In the genomic region with DNA sequence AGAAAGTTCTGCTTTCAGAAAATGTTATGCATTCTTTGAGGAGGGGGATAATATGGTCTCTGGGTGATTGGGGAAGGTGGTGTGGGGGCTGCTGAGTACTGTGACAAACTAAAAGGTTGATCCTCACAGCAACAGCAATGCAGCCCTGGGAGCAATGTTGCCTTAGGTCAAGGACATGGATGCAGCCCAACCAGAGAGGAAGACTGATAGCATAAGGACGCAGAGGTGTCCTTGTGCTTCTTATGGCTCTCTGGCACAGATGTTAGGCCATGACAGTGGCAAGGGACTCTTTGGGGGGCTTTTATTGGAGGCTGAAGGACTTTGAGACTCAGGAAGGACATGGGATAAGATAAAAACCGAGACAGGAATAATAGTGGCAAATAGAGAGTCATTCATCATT, we compare ENCODE assay signal across 15 cellular contexts.
DNase-seq lines count a peak whose midpoint lies in the region; ATAC-seq and TF ChIP-seq lines count a peak whose summit lies in the region.
"Had no signal": no experiment of that assay in that cellular context is flagged by ENCODE, and none has a peak within 500 bp of the region (broad histone marks: within the 10 kb centered on the region; RNA-seq: fewer than 3 reads in every experiment).

No MANE protein-coding gene starts in this region.

- BruUV-seq in IMR-90 (replicated peaks; lab: Mats Ljungman, UMichigan): no TSS peak

- no peak overlapping the region for H2BK20ac ChIP-seq in IMR-90 (ENCODE audit: low read depth, low read length)

- H4K8ac ChIP-seq in IMR-90 (ENCODE audit: low read depth in 2 of 2, low read length in 2 of 2) (no peak overlapping the region), mesenchymal stem cell (ENCODE audit: low read length) (no peak overlapping the region)

- DNase-seq in heart left ventricle (peak in 1 of 5 donors; percentile 30), right cardiac atrium (no peak), IMR-90 (no peak), mesenchymal stem cell (no peak), DMS153 (lab: John Stamatoyannopoulos, UW) (no peak), Kasumi-1 (lab: John Stamatoyannopoulos, UW) (no peak), NCI-H1105 treated with DMSO at 0.1 percent for 48 hours (lab: John Stamatoyannopoulos, UW) (no peak)
- DNase-seq: Calu3; CD8-positive, alpha-beta T cell; DMS53; DND-41; EL; GM23248; HCEC 1CT had no signal

- H3K9me1 ChIP-seq in IMR-90 (ENCODE audit: insufficient read depth, low read length): no peaks in the 10 kb centered on the region

- peak; percentile 26 to 73 (median 64) for ATAC-seq in heart left ventricle
- ATAC-seq in right cardiac atrium: no peak
- ATAC-seq in IMR-90 (ENCODE audit: low read depth): no peak
- ATAC-seq: CD8-positive, alpha-beta T cell had no signal

- H3K56ac ChIP-seq in IMR-90 (ENCODE audit: extremely low read depth, insufficient read depth, low read length): no peak overlapping the region

- H3K14ac ChIP-seq in IMR-90 (replicated peaks; ENCODE audit: low read depth, low read length): no peak overlapping the region
- H3K14ac ChIP-seq in mesenchymal stem cell (ENCODE audit: low read length in 2 of 2): no peak overlapping the region

- H3K27me3 ChIP-seq in heart left ventricle (no peaks in the 10 kb centered on the region), right cardiac atrium (ENCODE audit: control insufficient read depth, insufficient read depth) (no peaks in the 10 kb centered on the region), IMR-90 (ENCODE audit: control insufficient read depth, insufficient read depth, low read length) (peaks cover 2% of the 10 kb centered on the region; the same call in 1 of the 2 replicates), mesenchymal stem cell (ENCODE audit: control insufficient read depth in 1 of 2, insufficient read depth in 1 of 2, low read length in 2 of 2) (no peaks in the 10 kb centered on the region)
- H3K27me3 ChIP-seq: BLaER1 treated with 17β-estradiol and CSF1 and Interleukin-3, amounts not matched to agents 10 nM and 100 nM had no signal

- H2AFZ ChIP-seq in IMR-90 (replicated peaks; ENCODE audit: low read length, poor library complexity): peak overlapping the region; percentile 8
- no peak overlapping the region for H2AFZ ChIP-seq in mesenchymal stem cell (ENCODE audit: low read depth, low read length)
- H2AFZ ChIP-seq: GM23248 had no signal

- H3K23ac ChIP-seq in IMR-90 (ENCODE audit: low read depth, low read length) (no peak overlapping the region), mesenchymal stem cell (ENCODE audit: low read length in 2 of 2) (no peak overlapping the region)

- H3K9ac ChIP-seq in IMR-90 (ENCODE audit: low read depth, low read length) (no peak overlapping the region), mesenchymal stem cell (ENCODE audit: low read length) (no peak overlapping the region)
- H3K9ac ChIP-seq: BLaER1 treated with 17β-estradiol and CSF1 and Interleukin-3, amounts not matched to agents 10 nM and 100 nM; GM23248 had no signal

- H2BK120ac ChIP-seq in IMR-90 (ENCODE audit: low read depth, low read length): no peak overlapping the region
- H2BK120ac ChIP-seq in mesenchymal stem cell (ENCODE audit: low read depth, low read length): no peak overlapping the region

- no peak overlapping the region for H3K27ac ChIP-seq in heart left ventricle
- H3K27ac ChIP-seq in right cardiac atrium (ENCODE audit: low read length): no peak overlapping the region
- no peak overlapping the region for H3K27ac ChIP-seq in IMR-90 (ENCODE audit: insufficient read depth, low read length)
- H3K27ac ChIP-seq in mesenchymal stem cell (ENCODE audit: low read length, poor library complexity, severe bottlenecking): no peak overlapping the region
- H3K27ac ChIP-seq: BLaER1 treated with 17β-estradiol and CSF1 and Interleukin-3, amounts not matched to agents 10 nM and 100 nM; GM23248 had no signal

- TF ChIP-seq RAD21 in IMR-90 (IDR thresholded peaks at IDR 0.05; ENCODE audit: low read length): no peak

- no peak overlapping the region for H4K5ac ChIP-seq in IMR-90 (ENCODE audit: low read depth, low read length)

- H2AK5ac ChIP-seq in IMR-90 (ENCODE audit: low read depth, low read length): no peak overlapping the region
- H2AK5ac ChIP-seq in mesenchymal stem cell (ENCODE audit: low read length, severe bottlenecking): no peak overlapping the region

- H3K9me3 ChIP-seq in heart left ventricle (peaks cover 0 to 2% (median 0%) of the 10 kb centered on the region in 12 donors), right cardiac atrium (ENCODE audit: control insufficient read depth, low read length) (no peaks in the 10 kb centered on the region), IMR-90 (ENCODE audit: control insufficient read depth, insufficient read depth, low read length) (no peaks in the 10 kb centered on the region), mesenchymal stem cell (ENCODE audit: control insufficient read depth, low read length) (no peaks in the 10 kb centered on the region)

- in situ Hi-C loops in IMR-90 (cut with MboI; ENCODE audit: low sequenced_read_pairs): no loop called here

- H3K4me3 ChIP-seq in heart left ventricle (no peak overlapping the region), right cardiac atrium (ENCODE audit: low read length) (no peak overlapping the region), IMR-90 (ENCODE audit: insufficient read depth, low read depth, low read length) (no peak overlapping the region), mesenchymal stem cell (ENCODE audit: insufficient read depth in 1 of 2, low read depth in 1 of 2, low read length in 2 of 2) (no peak overlapping the region)
- H3K4me3 ChIP-seq: BLaER1 treated with 17β-estradiol and CSF1 and Interleukin-3, amounts not matched to agents 10 nM and 100 nM; GM23248 had no signal

- no peak overlapping the region for H3K18ac ChIP-seq in IMR-90 (ENCODE audit: low read depth, low read length)
- H3K18ac ChIP-seq in mesenchymal stem cell (ENCODE audit: low read depth in 1 of 2, low read length in 2 of 2): no peak overlapping the region

- POLR2A ChIA-PET in IMR-90 (lab: Charles Lee; ENCODE audit: unreplicated experiment): no interaction called here

- H3K4ac ChIP-seq in IMR-90 (ENCODE audit: low read depth, low read length) (no peak overlapping the region), mesenchymal stem cell (ENCODE audit: low read depth in 1 of 2, low read length in 2 of 2) (no peak overlapping the region)

- WGBS in heart left ventricle, 4 donors: 47 to 56% (median 51%) methylated on average over 2 of the region's 2 CpGs
- WGBS in right cardiac atrium: 56% methylated on average over 2 of the region's 2 CpGs
- 86% methylated on average over 1 of the region's 2 CpGs; no CpG with 5 or more reads in 1 of the 2 experiments for WGBS in IMR-90 (ENCODE audit: extremely low coverage in 2 of 2, insufficient read length in 1 of 2), 2 experiments
- WGBS in mesenchymal stem cell: 83% methylated on average over 2 of the region's 2 CpGs

- H2BK12ac ChIP-seq in mesenchymal stem cell (ENCODE audit: low read length in 2 of 2): no peak overlapping the region

- dilution Hi-C loops in IMR-90 (cut with HindIII; ENCODE audit: low sequenced_read_pairs, unreplicated experiment): no loop called here

- H3K4me2 ChIP-seq in IMR-90 (ENCODE audit: low read depth, low read length) (no peak overlapping the region), mesenchymal stem cell (ENCODE audit: low read length, poor library complexity, severe bottlenecking) (no peak overlapping the region)
- H3K4me2 ChIP-seq: BLaER1 treated with 17β-estradiol and CSF1 and Interleukin-3, amounts not matched to agents 10 nM and 100 nM had no signal

- CTCF ChIA-PET in IMR-90 (lab: Yijun Ruan, JAX): no interaction called here

- no peak for TF ChIP-seq CTCF in heart left ventricle (IDR thresholded peaks at IDR 0.05)
- no peak for TF ChIP-seq CTCF in IMR-90 (conservative IDR thresholded peaks at IDR 0.05; ENCODE audit: low read depth, low read length)

- no peaks in the 10 kb centered on the region for H3K79me1 ChIP-seq in IMR-90 (ENCODE audit: low read depth in 1 of 2, low read length in 2 of 2)
- H3K79me1 ChIP-seq in mesenchymal stem cell (replicated peaks; ENCODE audit: low read length, poor library complexity, severe bottlenecking): no peaks in the 10 kb centered on the region

- peak overlapping the region; percentile 57 for H2AK9ac ChIP-seq in IMR-90 (replicated peaks; ENCODE audit: low read depth, low read length, poor library complexity)

- no peak for TF ChIP-seq POLR2A in heart left ventricle (IDR thresholded peaks at IDR 0.05)
- no peak for TF ChIP-seq POLR2A in IMR-90 (IDR thresholded peaks at IDR 0.05; ENCODE audit: low read depth, low read length)

- intact Hi-C loops in heart left ventricle (cut with DNase I) (loop anchor here in 1 of 10 donors (10.0 kb wide), 1 partner anchor 54 kb away; no protein-coding TSS in a partner anchor), right cardiac atrium (cut with DNase I) (no loop called here), IMR-90 (cut with micrococcal nuclease) (no loop called here)

- no peaks in the 10 kb centered on the region for H3K36me3 ChIP-seq in heart left ventricle
- no peaks in the 10 kb centered on the region for H3K36me3 ChIP-seq in IMR-90 (ENCODE audit: control insufficient read depth, insufficient read depth, low read length)
- H3K36me3 ChIP-seq in mesenchymal stem cell (ENCODE audit: control insufficient read depth in 1 of 2, insufficient read depth in 2 of 2, low read depth in 1 of 2, low read length in 2 of 2): no peaks in the 10 kb centered on the region
- H3K36me3 ChIP-seq: BLaER1 treated with 17β-estradiol and CSF1 and Interleukin-3, amounts not matched to agents 10 nM and 100 nM had no signal

- H4K91ac ChIP-seq in IMR-90 (ENCODE audit: insufficient read depth, low read depth, low read length) (no peak overlapping the region), mesenchymal stem cell (ENCODE audit: low read length) (no peak overlapping the region)

- H2BK5ac ChIP-seq in IMR-90 (ENCODE audit: low read depth, low read length, poor library complexity, severe bottlenecking): no peak overlapping the region
- no peak overlapping the region for H2BK5ac ChIP-seq in mesenchymal stem cell (ENCODE audit: low read depth, low read length, poor library complexity, severe bottlenecking)

- no peak overlapping the region for H2BK15ac ChIP-seq in IMR-90 (ENCODE audit: low read depth, low read length)
- peak overlapping the region; percentile 63 for H2BK15ac ChIP-seq in mesenchymal stem cell (ENCODE audit: low read depth, poor library complexity, severe bottlenecking)

- H3K4me1 ChIP-seq in heart left ventricle (peaks cover 0 to 20% (median 10%) of the 10 kb centered on the region in 12 donors), right cardiac atrium (ENCODE audit: control insufficient read depth, insufficient read depth, low read length) (peaks cover 2% of the 10 kb centered on the region), IMR-90 (ENCODE audit: control insufficient read depth, insufficient read depth, low read length) (no peaks in the 10 kb centered on the region), mesenchymal stem cell (ENCODE audit: control insufficient read depth, insufficient read depth, low read depth, low read length) (no peaks in the 10 kb centered on the region)
- H3K4me1 ChIP-seq: BLaER1 treated with 17β-estradiol and CSF1 and Interleukin-3, amounts not matched to agents 10 nM and 100 nM had no signal

- H4K20me1 ChIP-seq in IMR-90 (ENCODE audit: insufficient read depth, low read length): no peaks in the 10 kb centered on the region
- H4K20me1 ChIP-seq: BLaER1 treated with 17β-estradiol and CSF1 and Interleukin-3, amounts not matched to agents 10 nM and 100 nM had no signal

TF ChIP-seq in IMR-90, 13 proteins besides CTCF, POLR2A, EP300 and RAD21 (continues in another document):
- no peak for TF ChIP-seq MAFK (IDR thresholded peaks at IDR 0.05; ENCODE audit: low read depth, low read length)

Comparison
In these comparisons a context has a peak if more than half of its experiments do, and no peak if none do; other contexts are left out.
1. ATAC-seq: peak in heart left ventricle (4 of 4); none in right cardiac atrium (0 of 2) and IMR-90 (single experiment).